8 cellular contexts compared by ENCODE assay signal in genomic region chr20:52365688-52366087, GRCh38.
"Had no signal": no experiment of that assay in that cellular context is flagged by ENCODE, and none has a peak within 500 bp of the region (broad histone marks: within the 10 kb centered on the region; RNA-seq: fewer than 3 reads in every experiment).

No MANE protein-coding gene starts in this region.

- H3K4me2 ChIP-seq: KMS-11 had no signal

- H3K4me1 ChIP-seq: HAP-1 had no signal

- DNase-seq: GM23248, GOT3, H7, HFFc6, KBM-7 had no signal

- H2AFZ ChIP-seq: GM23248 had no signal

- H3K36me3 ChIP-seq: HAP-1 had no signal

- H3K9me3 ChIP-seq: HAP-1 had no signal

- H3K4me3 ChIP-seq: GM23248, HAP-1 had no signal

- H3K27ac ChIP-seq: GM23248, KMS-11 had no signal

- ATAC-seq: HCT116 had no signal

- H3K9ac ChIP-seq: GM23248, KMS-11 had no signal
